25 cellular contexts compared by ENCODE assay signal in the genomic region with DNA sequence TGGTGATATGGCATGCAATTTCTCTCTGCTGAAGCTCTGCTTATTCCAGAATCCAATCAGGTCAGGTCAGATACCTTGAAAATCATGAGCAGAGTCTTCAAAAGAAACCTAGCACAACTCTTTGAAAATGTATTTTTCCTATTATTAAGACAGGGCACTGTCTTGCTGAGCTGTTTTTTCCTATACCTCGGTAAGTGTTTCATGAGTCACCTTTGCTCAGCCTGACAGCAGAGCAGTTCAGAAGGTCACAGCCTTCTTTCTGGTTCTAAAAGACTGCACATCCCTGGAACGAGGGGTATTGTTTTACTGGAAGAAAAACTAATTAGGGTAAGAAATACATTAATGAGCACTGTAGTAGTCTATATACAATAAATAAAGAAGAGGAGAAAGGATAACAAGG.
"Had no signal": no experiment of that assay in that cellular context is flagged by ENCODE, and none has a peak within 500 bp of the region (broad histone marks: within the 10 kb centered on the region; RNA-seq: fewer than 3 reads in every experiment).

No MANE protein-coding gene starts in this region.

- H3K27ac Mint-ChIP-seq: activated CD4-positive, alpha-beta memory T cell treated with anti-CD3 and anti-CD28 coated beads, Interleukin-2, amount 10 ng/mL, durations not matched to agents 7 days and 5 days; activated CD8-positive, alpha-beta memory T cell treated with anti-CD3 and anti-CD28 coated beads, Interleukin-2, amount 10 ng/mL, durations not matched to agents 7 days and 5 days; activated naive CD8-positive, alpha-beta T cell treated with anti-CD3 and anti-CD28 coated beads, Interleukin-2, amount 10 ng/mL, durations not matched to agents 7 days and 5 days; activated T-helper 17 cell treated with anti-CD3 and anti-CD28 coated beads, Interleukin-2, amount 50 U/mL, for 72 hours; brain; mesothelial cell of epicardium; natural killer cell treated with Interleukin-12 subunit alpha and Interleukin-12 subunit beta and Interleukin-15 and Interleukin-18, amount 100 ng/mL, for 72 hours; stimulated activated effector memory CD8-positive, alpha-beta T cell treated with anti-CD3 and anti-CD28 coated beads, Interleukin-12 subunit alpha, Interleukin-12 subunit beta, amount 100 ng/mL, for 72 hours had no signal

- H3K9me3 Mint-ChIP-seq: activated CD4-positive, alpha-beta memory T cell treated with anti-CD3 and anti-CD28 coated beads, Interleukin-2, amount 10 ng/mL, durations not matched to agents 7 days and 5 days; activated naive CD8-positive, alpha-beta T cell treated with anti-CD3 and anti-CD28 coated beads, Interleukin-2, amount 10 ng/mL, durations not matched to agents 7 days and 5 days; brain; mesothelial cell of epicardium; natural killer cell treated with Interleukin-12 subunit alpha and Interleukin-12 subunit beta and Interleukin-15 and Interleukin-18, amount 100 ng/mL, for 72 hours had no signal

- H3K4me1 Mint-ChIP-seq: activated CD4-positive, alpha-beta memory T cell treated with anti-CD3 and anti-CD28 coated beads, Interleukin-2, amount 10 ng/mL, durations not matched to agents 7 days and 5 days; activated CD8-positive, alpha-beta memory T cell treated with anti-CD3 and anti-CD28 coated beads, Interleukin-2, amount 10 ng/mL, durations not matched to agents 7 days and 5 days; activated naive CD8-positive, alpha-beta T cell treated with anti-CD3 and anti-CD28 coated beads, Interleukin-2, amount 10 ng/mL, durations not matched to agents 7 days and 5 days; activated T-helper 17 cell treated with anti-CD3 and anti-CD28 coated beads, Interleukin-2, amount 50 U/mL, for 72 hours; stimulated activated effector memory CD8-positive, alpha-beta T cell treated with anti-CD3 and anti-CD28 coated beads, Interleukin-12 subunit alpha, Interleukin-12 subunit beta, amount 100 ng/mL, for 72 hours had no signal

- H3K4me3 ChIP-seq: coronary artery, gastroesophageal sphincter, heart left ventricle, lower lobe of right lung, sigmoid colon, stomach had no signal

- H3K36me3 ChIP-seq: gastroesophageal sphincter, heart left ventricle, lower lobe of right lung, sigmoid colon, stomach had no signal

- ATAC-seq: activated CD8-positive, alpha-beta memory T cell treated with anti-CD3 and anti-CD28 coated beads, Interleukin-2, amount 10 ng/mL, durations not matched to agents 7 days and 5 days; activated T-helper 17 cell treated with anti-CD3 and anti-CD28 coated beads, Interleukin-2, amount 50 U/mL, for 72 hours; gastroesophageal sphincter; heart left ventricle; left colon; lower lobe of right lung; natural killer cell treated with Interleukin-12 subunit alpha and Interleukin-12 subunit beta and Interleukin-15 and Interleukin-18, amount 100 ng/mL, for 72 hours; stimulated activated effector memory CD8-positive, alpha-beta T cell treated with anti-CD3 and anti-CD28 coated beads, Interleukin-12 subunit alpha, Interleukin-12 subunit beta, amount 100 ng/mL, for 72 hours had no signal

- H3K27me3 Mint-ChIP-seq: activated CD4-positive, alpha-beta memory T cell treated with anti-CD3 and anti-CD28 coated beads, Interleukin-2, amount 10 ng/mL, durations not matched to agents 7 days and 5 days; activated CD8-positive, alpha-beta memory T cell treated with anti-CD3 and anti-CD28 coated beads, Interleukin-2, amount 10 ng/mL, durations not matched to agents 7 days and 5 days; activated naive CD8-positive, alpha-beta T cell treated with anti-CD3 and anti-CD28 coated beads, Interleukin-2, amount 10 ng/mL, durations not matched to agents 7 days and 5 days; activated T-helper 17 cell treated with anti-CD3 and anti-CD28 coated beads, Interleukin-2, amount 50 U/mL, for 72 hours; brain; natural killer cell treated with Interleukin-12 subunit alpha and Interleukin-12 subunit beta and Interleukin-15 and Interleukin-18, amount 100 ng/mL, for 72 hours had no signal

- DNase-seq: activated CD4-positive, alpha-beta memory T cell treated with anti-CD3 and anti-CD28 coated beads, Interleukin-2, amount 10 ng/mL, durations not matched to agents 7 days and 5 days; activated CD4-positive, alpha-beta T cell treated with anti-CD3 and anti-CD28 coated beads for 48 hours; activated CD4-positive, CD25-positive, alpha-beta regulatory T cell; activated CD8-positive, alpha-beta memory T cell treated with anti-CD3 and anti-CD28 coated beads, Interleukin-2, amount 10 ng/mL, durations not matched to agents 7 days and 5 days; activated naive CD4-positive, alpha-beta T cell; activated naive CD8-positive, alpha-beta T cell treated with anti-CD3 and anti-CD28 coated beads, Interleukin-2, amount 10 ng/mL, durations not matched to agents 7 days and 5 days; activated T-cell treated with anti-CD3 and anti-CD28 coated beads, Interleukin-2, amount 50 U/mL, for 1 hour; amygdala; heart left ventricle; left colon; lower lobe of right lung; sigmoid colon; stimulated activated CD4-positive, alpha-beta T cell treated with anti-CD3 and anti-CD28 coated beads, Interleukin-4, amount 100 ng/mL, for 24 hours; stomach; T-helper 1 cell; T-helper 9 cell; trophoblast cell had no signal

- H3K27ac ChIP-seq: coronary artery, gastroesophageal sphincter, heart left ventricle, lower lobe of right lung, parathyroid adenoma, sigmoid colon, stomach had no signal

- H3K4me3 Mint-ChIP-seq: activated CD4-positive, alpha-beta memory T cell treated with anti-CD3 and anti-CD28 coated beads, Interleukin-2, amount 10 ng/mL, durations not matched to agents 7 days and 5 days; activated CD8-positive, alpha-beta memory T cell treated with anti-CD3 and anti-CD28 coated beads, Interleukin-2, amount 10 ng/mL, durations not matched to agents 7 days and 5 days; activated naive CD8-positive, alpha-beta T cell treated with anti-CD3 and anti-CD28 coated beads, Interleukin-2, amount 10 ng/mL, durations not matched to agents 7 days and 5 days; activated T-helper 17 cell treated with anti-CD3 and anti-CD28 coated beads, Interleukin-2, amount 50 U/mL, for 72 hours; brain; mesothelial cell of epicardium; natural killer cell treated with Interleukin-12 subunit alpha and Interleukin-12 subunit beta and Interleukin-15 and Interleukin-18, amount 100 ng/mL, for 72 hours; stimulated activated effector memory CD8-positive, alpha-beta T cell treated with anti-CD3 and anti-CD28 coated beads, Interleukin-12 subunit alpha, Interleukin-12 subunit beta, amount 100 ng/mL, for 72 hours had no signal

- H3K36me3 Mint-ChIP-seq: activated CD8-positive, alpha-beta memory T cell treated with anti-CD3 and anti-CD28 coated beads, Interleukin-2, amount 10 ng/mL, durations not matched to agents 7 days and 5 days; activated naive CD8-positive, alpha-beta T cell treated with anti-CD3 and anti-CD28 coated beads, Interleukin-2, amount 10 ng/mL, durations not matched to agents 7 days and 5 days; brain; mesothelial cell of epicardium; natural killer cell treated with Interleukin-12 subunit alpha and Interleukin-12 subunit beta and Interleukin-15 and Interleukin-18, amount 100 ng/mL, for 72 hours; stimulated activated effector memory CD8-positive, alpha-beta T cell treated with anti-CD3 and anti-CD28 coated beads, Interleukin-12 subunit alpha, Interleukin-12 subunit beta, amount 100 ng/mL, for 72 hours had no signal

- H3K9me3 ChIP-seq: gastroesophageal sphincter, heart left ventricle, lower lobe of right lung, sigmoid colon, stomach had no signal

- H3K4me1 ChIP-seq: gastroesophageal sphincter, heart left ventricle, lower lobe of right lung, parathyroid adenoma, sigmoid colon had no signal

- H3K27me3 ChIP-seq: heart left ventricle, stomach had no signal
